8 cellular contexts compared by ENCODE assay signal in genomic region chr4:77599378-77599777, GRCh38. TPM values are rescaled to one million over a fixed set of nuclear protein-coding genes. Genes with fewer than 3 reads are reported as not detected.
DNase-seq lines count a peak whose midpoint lies in the region; ATAC-seq and TF ChIP-seq lines count a peak whose summit lies in the region.

No MANE protein-coding gene starts in this region.

- H3K9me3 ChIP-seq in AG04450 (ENCODE audit: control insufficient read depth, insufficient read depth, low read length) (no peaks in the 10 kb centered on the region), OCI-LY3 (ENCODE audit: insufficient read depth, low read length) (no peaks in the 10 kb centered on the region), smooth muscle cell (replicated peaks; ENCODE audit: low read depth) (no peaks in the 10 kb centered on the region), ascending aorta (no peaks in the 10 kb centered on the region)

- H3K4me3 ChIP-seq in AG04450 (ENCODE audit: low read depth, low read length) (no peak overlapping the region), GM12875 (ENCODE audit: low read depth, low read length) (no peak overlapping the region), OCI-LY3 (ENCODE audit: low read length) (no peak overlapping the region), epithelial cell of proximal tubule (ENCODE audit: low read depth, low read length) (no peak overlapping the region), smooth muscle cell (no peak overlapping the region), ascending aorta (no peak overlapping the region)

- no peaks in the 10 kb centered on the region for H3F3A ChIP-seq in smooth muscle cell (ENCODE audit: low read depth)

- H3K79me2 ChIP-seq in OCI-LY3 (ENCODE audit: low read length) (peaks cover 15% of the 10 kb centered on the region), smooth muscle cell (ENCODE audit: low read depth) (no peaks in the 10 kb centered on the region)

- H3K4me2 ChIP-seq in OCI-LY3 (ENCODE audit: low read length) (no peak overlapping the region), smooth muscle cell (no peak overlapping the region)

- no peaks in the 10 kb centered on the region for H3K36me3 ChIP-seq in OCI-LY3 (replicated peaks; ENCODE audit: low read depth, low read length)
- no peaks in the 10 kb centered on the region for H3K36me3 ChIP-seq in smooth muscle cell (ENCODE audit: low read depth)
- H3K36me3 ChIP-seq in ascending aorta, result no peaks in the 10 kb centered on the region

- CTCF ChIA-PET in AG04450 (lab: Charles Lee), result interaction anchor here (1.1 to 8.4 kb wide), 8 partner anchors 9 to 213 kb away, joined by 3 to 86 read pairs (median 5); no protein-coding TSS in a partner anchor

- intact Hi-C loops in ascending aorta (cut with DNase I), result no loop called here

- H3K27ac ChIP-seq in AG04450 (ENCODE audit: low read depth, low read length), result no peak overlapping the region
- H3K27ac ChIP-seq in OCI-LY3 (ENCODE audit: low read length), result peak overlapping the region; percentile 92
- H3K27ac ChIP-seq in smooth muscle cell (ENCODE audit: low read depth), result no peak overlapping the region
- H3K27ac ChIP-seq in ascending aorta, result no peak overlapping the region

- no peak for ATAC-seq in HG03521 (IDR thresholded peaks at IDR 0.05; ENCODE audit: unreplicated experiment)

- H4K20me1 ChIP-seq in OCI-LY3 (ENCODE audit: insufficient read depth, low read length), result no peaks in the 10 kb centered on the region
- H4K20me1 ChIP-seq in smooth muscle cell (ENCODE audit: low read depth), result no peaks in the 10 kb centered on the region

- H2AFZ ChIP-seq in OCI-LY3 (ENCODE audit: low read depth, low read length) (peak overlapping the region; percentile 10; the same call in 1 of the 2 replicates), smooth muscle cell (ENCODE audit: low read depth) (no peak overlapping the region)

- H3K27me3 ChIP-seq in AG04450 (ENCODE audit: control insufficient read depth, insufficient read depth, low read length), result no peaks in the 10 kb centered on the region
- no peaks in the 10 kb centered on the region for H3K27me3 ChIP-seq in OCI-LY3 (ENCODE audit: low read depth, low read length)
- H3K27me3 ChIP-seq in smooth muscle cell (ENCODE audit: low read depth), result peaks cover 19% of the 10 kb centered on the region
- H3K27me3 ChIP-seq in ascending aorta, result no peaks in the 10 kb centered on the region

- TF ChIP-seq CTCF in AG04450 (IDR thresholded peaks at IDR 0.05; ENCODE audit: low read depth, low read length) (peak; percentile 70), GM12875 (IDR thresholded peaks at IDR 0.05; ENCODE audit: borderline replicate concordance, insufficient read depth, low read depth, low read length) (peak; percentile 64; the same call in 1 of the 2 replicates), OCI-LY3 (IDR thresholded peaks at IDR 0.05; ENCODE audit: low read depth, low read length) (peak; percentile 67), epithelial cell of proximal tubule (conservative IDR thresholded peaks at IDR 0.05; ENCODE audit: low read depth, low read length) (peak; percentile 77), smooth muscle cell (IDR thresholded peaks at IDR 0.05; ENCODE audit: borderline replicate concordance, insufficient read depth, poor library complexity, severe bottlenecking) (peak; percentile 56), ascending aorta (IDR thresholded peaks at IDR 0.05) (peak in 1 of 3 experiments; percentile 34)

- peaks cover 77% of the 10 kb centered on the region for H3K4me1 ChIP-seq in OCI-LY3 (ENCODE audit: low read length)
- no peaks in the 10 kb centered on the region for H3K4me1 ChIP-seq in smooth muscle cell (ENCODE audit: low read depth)
- no peaks in the 10 kb centered on the region for H3K4me1 ChIP-seq in ascending aorta

- DNase-seq in AG04450 (ENCODE audit: low read depth, low spot score) (no peak), epithelial cell of proximal tubule (ENCODE audit: low read depth) (no peak), smooth muscle cell (lab: John Stamatoyannopoulos, UW; ENCODE audit: unreplicated experiment) (no peak), germinal center (ENCODE audit: low spot score) (no peak), ascending aorta (ENCODE audit: low spot score in 2 of 2) (no peak)

- 32% methylated on average over 2 of the region's 2 CpGs for WGBS in smooth muscle cell (ENCODE audit: low lambda C conversion rate)

- POLR2A ChIA-PET in AG04450 (lab: Yijun Ruan, JAX), result no interaction called here

- H3K9ac ChIP-seq in OCI-LY3 (ENCODE audit: low read length), result peak overlapping the region; percentile 78
- no peak overlapping the region for H3K9ac ChIP-seq in smooth muscle cell (ENCODE audit: low read depth)

RNA-seq across cellular contexts. Expression of gene CXCL13, which starts 6.2 kb away (rescaled TPM):
- polyA plus RNA-seq in AG04450 (2011; rRNA removed), result not detected in 2 replicates
- polyA minus RNA-seq in AG04450 (2011; rRNA and poly(A)+ RNA removed), result not detected in 2 replicates
- total RNA-seq in epithelial cell of proximal tubule, result not detected in 2 replicates
- total RNA-seq in smooth muscle cell, result not detected in 2 replicates
- 0.30 TPM in 1 of 2 replicates, not detected in the other for polyA plus RNA-seq in smooth muscle cell
- total RNA-seq in ascending aorta, result not detected
